In the genomic region with DNA sequence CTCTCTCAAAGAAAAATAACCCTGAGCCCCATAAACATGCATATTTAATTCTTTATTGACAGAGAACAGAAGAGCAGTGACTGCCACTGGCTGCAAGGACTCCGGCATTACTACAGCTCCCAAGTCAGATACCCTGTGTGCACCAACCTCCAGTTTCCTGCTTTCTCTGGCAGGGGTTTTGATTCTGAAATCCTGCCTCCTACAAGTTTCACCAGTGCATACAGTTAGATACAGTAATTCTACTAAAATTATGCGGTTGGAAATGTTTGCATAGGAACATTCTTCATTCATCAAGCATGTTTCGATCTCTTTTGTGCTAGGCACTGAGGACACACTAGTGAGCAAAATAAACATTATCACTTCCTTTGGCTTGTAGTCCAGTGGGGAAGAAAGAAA, we compare ENCODE assay signal across 16 cellular contexts.
DNase-seq lines count a peak whose midpoint lies in the region; TF ChIP-seq lines count a peak whose summit lies in the region.
"Had no signal": no experiment of that assay in that cellular context is flagged by ENCODE, and none has a peak within 500 bp of the region (broad histone marks: within the 10 kb centered on the region; RNA-seq: fewer than 3 reads in every experiment).

No MANE protein-coding gene starts in this region.

- H3K9me3 Mint-ChIP-seq in nephron progenitor cell: no peaks in the 10 kb centered on the region

- H3K4me3 Mint-ChIP-seq in nephron progenitor cell: peak overlapping the region; percentile 19

- H3K27ac ChIP-seq in ascending aorta (peak overlapping the region; percentile 43 to 57), WERI-Rb-1 (no peak overlapping the region)

- no peaks in the 10 kb centered on the region for H3K36me3 Mint-ChIP-seq in nephron progenitor cell (ENCODE audit: low read depth)

- H3K27me3 ChIP-seq in ascending aorta (no peaks in the 10 kb centered on the region), WERI-Rb-1 (ENCODE audit: insufficient read depth, low read depth, severe bottlenecking) (no peaks in the 10 kb centered on the region)

- peak; percentile 53 for DNase-seq in NCI-H526 treated with DMSO at 0.1 percent for 48 hours (lab: John Stamatoyannopoulos, UW)
- DNase-seq in ascending aorta (ENCODE audit: low spot score in 2 of 2): no peak
- peak; percentile 70 for DNase-seq in fibroblast of peridontal ligament (ENCODE audit: extremely low read depth)
- no peak for DNase-seq in nephron progenitor cell
- no peak for DNase-seq in inferior parietal cortex (ENCODE audit: extremely low spot score)
- DNase-seq in WERI-Rb-1: no peak
- no peak for DNase-seq in DMS153 (lab: John Stamatoyannopoulos, UW)
- DNase-seq in GDM1 (lab: John Stamatoyannopoulos, UW): no peak
- DNase-seq: C1 segment of cervical spinal cord, DMS 273 treated with DMSO at 0.1 percent for 48 hours, EL, NCI-H1417, NCI-H1930, NCI-H2171, NCI-H446, SIG-M5 had no signal

- H3K4me1 ChIP-seq in ascending aorta: peaks cover 0 to 10% of the 10 kb centered on the region in 2 donors

- H3K36me3 ChIP-seq in ascending aorta: no peaks in the 10 kb centered on the region
- H3K36me3 ChIP-seq in WERI-Rb-1: no peaks in the 10 kb centered on the region

- H3K4me1 Mint-ChIP-seq in nephron progenitor cell: peaks cover 34% of the 10 kb centered on the region

- H3K27ac Mint-ChIP-seq in nephron progenitor cell: peak overlapping the region; percentile 91

- TF ChIP-seq CTCF in ascending aorta (IDR thresholded peaks at IDR 0.05) (no peak), nephron progenitor cell (IDR thresholded peaks at IDR 0.05) (no peak), WERI-Rb-1 (IDR thresholded peaks at IDR 0.05; ENCODE audit: low read depth, low read length) (no peak)

- intact Hi-C loops in ascending aorta (cut with DNase I): no loop called here

- H3K27me3 Mint-ChIP-seq in nephron progenitor cell (ENCODE audit: low read depth, poor library complexity): no peaks in the 10 kb centered on the region

- H3K9me3 ChIP-seq in ascending aorta (no peaks in the 10 kb centered on the region), WERI-Rb-1 (ENCODE audit: severe bottlenecking) (no peaks in the 10 kb centered on the region)

- H3K4me3 ChIP-seq in ascending aorta (no peak overlapping the region), WERI-Rb-1 (ENCODE audit: low read depth, low read length) (no peak overlapping the region)

Comparison
In these comparisons a context has a peak if more than half of its experiments do, and no peak if none do; other contexts are left out.
1. DNase-seq: peak in NCI-H526 treated with DMSO at 0.1 percent for 48 hours (single experiment) and fibroblast of peridontal ligament (single experiment); none in ascending aorta (0 of 2), nephron progenitor cell (single experiment), inferior parietal cortex (single experiment), WERI-Rb-1 (single experiment), DMS153 (single experiment) and GDM1 (single experiment).